In genomic region chr12:99137124-99137845, GRCh38 we compare ENCODE assay signal across 20 cellular contexts.
DNase-seq lines count a peak whose midpoint lies in the region; ATAC-seq and TF ChIP-seq lines count a peak whose summit lies in the region.
"Had no signal": no experiment of that assay in that cellular context is flagged by ENCODE, and none has a peak within 500 bp of the region (broad histone marks: within the 10 kb centered on the region; RNA-seq: fewer than 3 reads in every experiment).

No MANE protein-coding gene starts in this region.

- no peaks in the 10 kb centered on the region for H3K27me3 ChIP-seq in vagina
- H3K27me3 ChIP-seq: BE2C, brain microvascular endothelial cell, pancreas, stomach had no signal

- H3K27ac ChIP-seq in OCI-LY7 (ENCODE audit: low read depth, low read length, poor library complexity, severe bottlenecking) (no peak overlapping the region), vagina (no peak overlapping the region)
- H3K27ac ChIP-seq: brain microvascular endothelial cell, pancreas, PC-9, stomach, WERI-Rb-1 had no signal

- DNase-seq in OCI-LY7 (ENCODE audit: low spot score) = no peak
- no peak for DNase-seq in neural crest cell (ENCODE audit: low read depth, low spot score)
- no peak for DNase-seq in activated T-helper 2 cell treated with anti-CD3 and anti-CD28 coated beads, Interferon-gamma antibody, Interleukin-2, Interleukin-4, amounts not matched to agents 10 μg/mL and 5 μg/mL and 100 μg/mL, durations not matched to agents 14 hours and 24 hours and 36 hours (ENCODE audit: low spot score)
- DNase-seq in vagina (ENCODE audit: extremely low spot score in 2 of 2) = no peak
- no peak for DNase-seq in stimulated activated naive CD4-positive, alpha-beta T cell treated with Interleukin-2 at 50 U/mL for 16 hours (lab: John Stamatoyannopoulos, UW)
- DNase-seq: activated effector memory CD4-positive, alpha-beta T cell treated with anti-CD3 and anti-CD28 coated beads, Interleukin-2, amount 50 U/mL, for 16 hours; BE2C; brain microvascular endothelial cell; DMS53; IMR-90; kidney glomerular epithelial cell; NCI-H1048; pancreas; PC-9; stomach; T-cell; WERI-Rb-1 had no signal

- H3K9me3 ChIP-seq in OCI-LY7 (ENCODE audit: low read length) (no peaks in the 10 kb centered on the region), vagina (no peaks in the 10 kb centered on the region)
- H3K9me3 ChIP-seq: BE2C, pancreas, stomach had no signal

- H3K4me1 ChIP-seq in OCI-LY7 (ENCODE audit: insufficient read depth, low read length, poor library complexity, severe bottlenecking) (peaks cover 11% of the 10 kb centered on the region), vagina (no peaks in the 10 kb centered on the region)
- H3K4me1 ChIP-seq: BE2C, pancreas, stomach had no signal

- TF ChIP-seq POLR2A in GM18505 (IDR thresholded peaks at IDR 0.05; ENCODE audit: borderline replicate concordance, extremely low read depth, insufficient read depth, insufficient read length) (no peak), vagina (IDR thresholded peaks at IDR 0.05) (no peak)

- intact Hi-C loops in OCI-LY7 (cut with micrococcal nuclease; ENCODE audit: unreplicated experiment) = no loop called here
- intact Hi-C loops in activated T-helper 2 cell treated with anti-CD3 and anti-CD28 coated beads, Interferon-gamma antibody, Interleukin-2, Interleukin-4, amounts not matched to agents 10 μg/mL and 5 μg/mL and 100 μg/mL, durations not matched to agents 14 hours and 24 hours and 36 hours (cut with micrococcal nuclease) = no loop called here
- intact Hi-C loops in vagina (cut with DNase I) = no loop called here

- peak overlapping the region; percentile 36; the same call in 1 of the 2 replicates for H2AFZ ChIP-seq in OCI-LY7 (ENCODE audit: low read length)
- H2AFZ ChIP-seq: PC-9 had no signal

- no TSS peak for BruUV-seq in OCI-LY7 (replicated peaks; lab: Mats Ljungman, UMichigan)

- ATAC-seq in GM18505 (IDR thresholded peaks at IDR 0.05; ENCODE audit: unreplicated experiment) (peak; percentile 71), HG02798 (IDR thresholded peaks at IDR 0.05; ENCODE audit: poor library complexity, unreplicated experiment) (peak; percentile 44), GM21576 (IDR thresholded peaks at IDR 0.05; ENCODE audit: unreplicated experiment) (no peak)
- ATAC-seq: pancreas, T-cell had no signal

- POLR2A ChIA-PET in OCI-LY7 (lab: Charles Lee) = no interaction called here

- no peaks in the 10 kb centered on the region for H3K79me2 ChIP-seq in OCI-LY7 (ENCODE audit: insufficient read depth, low read depth, low read length)

- H3K36me3 ChIP-seq in OCI-LY7 (ENCODE audit: insufficient read depth, low read length) (no peaks in the 10 kb centered on the region), vagina (no peaks in the 10 kb centered on the region)
- H3K36me3 ChIP-seq: BE2C, brain microvascular endothelial cell, pancreas, stomach, WERI-Rb-1 had no signal

- H3K4me3 ChIP-seq in OCI-LY7 (ENCODE audit: low read depth, low read length, poor library complexity, severe bottlenecking) (no peak overlapping the region), vagina (no peak overlapping the region)
- H3K4me3 ChIP-seq: pancreas, PC-9, stomach had no signal

- no peaks in the 10 kb centered on the region for H3K27me3 Mint-ChIP-seq in neural crest cell (ENCODE audit: low read depth)
- no peaks in the 10 kb centered on the region for H3K27me3 Mint-ChIP-seq in activated T-helper 2 cell treated with anti-CD3 and anti-CD28 coated beads, Interferon-gamma antibody, Interleukin-2, Interleukin-4, amounts not matched to agents 10 μg/mL and 5 μg/mL and 100 μg/mL, durations not matched to agents 14 hours and 24 hours and 36 hours (ENCODE audit: low read depth)
- H3K27me3 Mint-ChIP-seq: T-cell had no signal

- H3K4me2 ChIP-seq in OCI-LY7 (ENCODE audit: low read length) = no peak overlapping the region
- H3K4me2 ChIP-seq: PC-9 had no signal

- no peak overlapping the region for H3K4me3 Mint-ChIP-seq in neural crest cell
- H3K4me3 Mint-ChIP-seq in activated T-helper 2 cell treated with anti-CD3 and anti-CD28 coated beads, Interferon-gamma antibody, Interleukin-2, Interleukin-4, amounts not matched to agents 10 μg/mL and 5 μg/mL and 100 μg/mL, durations not matched to agents 14 hours and 24 hours and 36 hours (ENCODE audit: low read depth) = no peak overlapping the region
- H3K4me3 Mint-ChIP-seq: T-cell had no signal

- H3K9me2 ChIP-seq in OCI-LY7 (ENCODE audit: insufficient read depth, low read length) = no peaks in the 10 kb centered on the region

- peaks cover 48% of the 10 kb centered on the region for H3K4me1 Mint-ChIP-seq in neural crest cell
- H3K4me1 Mint-ChIP-seq in activated T-helper 2 cell treated with anti-CD3 and anti-CD28 coated beads, Interferon-gamma antibody, Interleukin-2, Interleukin-4, amounts not matched to agents 10 μg/mL and 5 μg/mL and 100 μg/mL, durations not matched to agents 14 hours and 24 hours and 36 hours (ENCODE audit: low read depth) = no peaks in the 10 kb centered on the region
- H3K4me1 Mint-ChIP-seq: T-cell had no signal

- H3K36me3 Mint-ChIP-seq in neural crest cell (ENCODE audit: low read depth) = peaks cover 4% of the 10 kb centered on the region
- no peaks in the 10 kb centered on the region for H3K36me3 Mint-ChIP-seq in activated T-helper 2 cell treated with anti-CD3 and anti-CD28 coated beads, Interferon-gamma antibody, Interleukin-2, Interleukin-4, amounts not matched to agents 10 μg/mL and 5 μg/mL and 100 μg/mL, durations not matched to agents 14 hours and 24 hours and 36 hours (ENCODE audit: low read depth)
- H3K36me3 Mint-ChIP-seq: T-cell had no signal

- peaks cover 5% of the 10 kb centered on the region for H3K9me3 Mint-ChIP-seq in neural crest cell
- H3K9me3 Mint-ChIP-seq in activated T-helper 2 cell treated with anti-CD3 and anti-CD28 coated beads, Interferon-gamma antibody, Interleukin-2, Interleukin-4, amounts not matched to agents 10 μg/mL and 5 μg/mL and 100 μg/mL, durations not matched to agents 14 hours and 24 hours and 36 hours = no peaks in the 10 kb centered on the region

- CTCF ChIA-PET in OCI-LY7 (lab: Charles Lee; ENCODE audit: unreplicated experiment) = no interaction called here

- no peak overlapping the region for H3K27ac Mint-ChIP-seq in neural crest cell (ENCODE audit: unreplicated experiment)
- no peak overlapping the region for H3K27ac Mint-ChIP-seq in activated T-helper 2 cell treated with anti-CD3 and anti-CD28 coated beads, Interferon-gamma antibody, Interleukin-2, Interleukin-4, amounts not matched to agents 10 μg/mL and 5 μg/mL and 100 μg/mL, durations not matched to agents 14 hours and 24 hours and 36 hours
- H3K27ac Mint-ChIP-seq: T-cell had no signal

- TF ChIP-seq CTCF in OCI-LY7 (conservative IDR thresholded peaks at IDR 0.05; ENCODE audit: low read length) (no peak), neural crest cell (conservative IDR thresholded peaks at IDR 0.05) (peak; percentile 34), vagina (IDR thresholded peaks at IDR 0.05) (no peak)

- no peaks in the 10 kb centered on the region for H4K20me1 ChIP-seq in OCI-LY7 (ENCODE audit: insufficient read depth, low read length)
